Comparison of ENCODE assay signal across 1 cellular context in genomic region chr6:34447915-34448314, GRCh38.
TF ChIP-seq lines count a peak whose summit lies in the region.

No MANE protein-coding gene starts in this region.

TF ChIP-seq in K562, 482 proteins besides CTCF, POLR2A, EP300 and RAD21 (continued from another document):
- TF ChIP-seq ZNF280A (IDR thresholded peaks at IDR 0.05; ENCODE audit: low read depth, partially characterized antibody) (no peak), MTA3 (IDR thresholded peaks at IDR 0.05; ENCODE audit: borderline replicate concordance) (peak; percentile 35; the same call in 1 of the 2 replicates)
